ENCODE assay signal across 23 cellular contexts in the genomic region with DNA sequence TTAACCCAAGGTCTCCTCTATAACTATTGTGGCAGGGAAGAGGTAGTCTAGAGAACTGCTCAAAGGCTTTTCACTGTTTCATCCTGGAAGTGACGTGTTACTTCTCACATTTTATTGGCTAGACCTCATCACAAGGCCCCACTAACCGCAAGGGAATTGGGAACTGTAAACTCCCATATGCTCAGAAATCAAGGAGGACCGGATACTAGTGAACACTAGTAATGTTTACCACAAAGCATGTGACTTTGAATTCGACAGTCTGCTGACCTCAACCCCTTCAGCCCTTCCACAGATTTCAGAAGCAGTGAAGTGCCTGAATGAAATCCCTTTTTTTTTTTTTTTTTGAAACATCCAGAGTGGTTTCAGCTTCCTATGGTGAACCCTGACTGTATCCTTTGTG. TPM values are rescaled to one million over a fixed set of nuclear protein-coding genes. Genes with fewer than 3 reads are reported as not detected.
DNase-seq lines count a peak whose midpoint lies in the region; ATAC-seq, FAIRE-seq and TF ChIP-seq lines count a peak whose summit lies in the region.
"Had no signal": no experiment of that assay in that cellular context is flagged by ENCODE, and none has a peak within 500 bp of the region (broad histone marks: within the 10 kb centered on the region; RNA-seq: fewer than 3 reads in every experiment).

No MANE protein-coding gene starts in this region.

- peaks cover 8% of the 10 kb centered on the region; the same call in 1 of the 2 replicates for H3K79me2 ChIP-seq in OCI-LY7 (ENCODE audit: insufficient read depth, low read depth, low read length)

- H3K4me3 ChIP-seq in OCI-LY7 (ENCODE audit: low read depth, low read length, poor library complexity, severe bottlenecking) (no peak overlapping the region), left lung (no peak overlapping the region), sigmoid colon (no peak overlapping the region), small intestine (ENCODE audit: low read depth in 1 of 2, low read length in 2 of 2) (no peak overlapping the region)
- H3K4me3 ChIP-seq: ascending aorta, HAP-1 had no signal

- peak overlapping the region; percentile 91 for H3K27ac ChIP-seq in OCI-LY7 (ENCODE audit: low read depth, low read length, poor library complexity, severe bottlenecking)
- peak overlapping the region; percentile 37 to 60 for H3K27ac ChIP-seq in left lung
- H3K27ac ChIP-seq in sigmoid colon, result peak overlapping the region in 1 of 4 donors; percentile 39
- peak overlapping the region in 1 of 2 donors; percentile 43 for H3K27ac ChIP-seq in small intestine (ENCODE audit: low read depth in 1 of 2, low read length in 1 of 2)

- H3K27me3 ChIP-seq in left lung (no peaks in the 10 kb centered on the region), sigmoid colon (no peaks in the 10 kb centered on the region), small intestine (ENCODE audit: control insufficient read depth in 2 of 2, insufficient read depth in 2 of 2, low read length in 2 of 2) (no peaks in the 10 kb centered on the region)
- H3K27me3 ChIP-seq: ascending aorta had no signal

- no TSS peak for BruUV-seq in OCI-LY7 (replicated peaks; lab: Mats Ljungman, UMichigan)

- CTCF ChIA-PET in OCI-LY7 (lab: Charles Lee; ENCODE audit: unreplicated experiment), result no interaction called here

- no peaks in the 10 kb centered on the region for H3K9me3 Mint-ChIP-seq in endothelial cell (ENCODE audit: unreplicated experiment)
- H3K9me3 Mint-ChIP-seq: activated B cell treated with CpG ODN at 0.5 μM for 24 hours; activated naive CD4-positive, alpha-beta T cell treated with anti-CD3 and anti-CD28 coated beads, Interleukin-2, amount 50 U/mL, for 72 hours; activated T-helper 17 cell treated with anti-CD3 and anti-CD28 coated beads, Interleukin-2, amount 50 U/mL, for 72 hours; type B pancreatic cell had no signal

- DNase-seq in Ammon's horn (ENCODE audit: low spot score) (peak; percentile 18), KBM-7 (peak; percentile 84), OCI-LY7 (ENCODE audit: low spot score) (no peak), left lung (no peak), sigmoid colon (no peak), NCI-H2171 treated with DMSO at 0.1 percent for 48 hours (lab: John Stamatoyannopoulos, UW) (no peak), small intestine (no peak), endothelial cell (ENCODE audit: low spot score) (no peak)
- DNase-seq: activated B cell treated with CpG ODN at 0.5 μM for 24 hours; activated CD8-positive, alpha-beta memory T cell treated with anti-CD3 and anti-CD28 coated beads, Interleukin-2, amount 50 U/mL, for 48 hours; central memory CD4-positive, alpha-beta T cell; COR-L47; dermis blood vessel endothelial cell; NCI-H146; NCI-H524 treated with DMSO at 0.1 percent for 48 hours; stimulated activated CD4-positive, alpha-beta T cell treated with anti-CD3 and anti-CD28 coated beads, Interleukin-2, amount 100 ng/mL, for 24 hours; T-helper 9 cell had no signal

- H3K9me2 ChIP-seq in OCI-LY7 (ENCODE audit: insufficient read depth, low read length), result no peaks in the 10 kb centered on the region

- in situ Hi-C loops in KBM-7 (cut with MboI; ENCODE audit: low pct_unique_long_range_greater_than_20kb, low sequenced_read_pairs), result no loop called here

- peaks cover 15% of the 10 kb centered on the region for H3K4me1 Mint-ChIP-seq in endothelial cell (ENCODE audit: unreplicated experiment)
- H3K4me1 Mint-ChIP-seq: activated T-helper 17 cell treated with anti-CD3 and anti-CD28 coated beads, Interleukin-2, amount 50 U/mL, for 72 hours had no signal

- no peaks in the 10 kb centered on the region for H4K20me1 ChIP-seq in OCI-LY7 (ENCODE audit: insufficient read depth, low read length)

- peak overlapping the region; percentile 88 for H2AFZ ChIP-seq in OCI-LY7 (ENCODE audit: low read length)

- no peak for TF ChIP-seq EP300 in sigmoid colon (IDR thresholded peaks at IDR 0.05)

- no peak overlapping the region for H3K4me3 Mint-ChIP-seq in endothelial cell (ENCODE audit: unreplicated experiment)
- H3K4me3 Mint-ChIP-seq: activated B cell treated with CpG ODN at 0.5 μM for 24 hours; activated T-helper 17 cell treated with anti-CD3 and anti-CD28 coated beads, Interleukin-2, amount 50 U/mL, for 72 hours; type B pancreatic cell had no signal

- intact Hi-C loops in OCI-LY7 (cut with micrococcal nuclease; ENCODE audit: unreplicated experiment) (loop anchor here (5.0 to 10.0 kb wide), 3 partner anchors 136 to 592 kb away; a partner anchor contains a TSS), left lung (cut with DNase I) (no loop called here), sigmoid colon (cut with DNase I) (no loop called here)

- no peak for TF ChIP-seq CTCF in OCI-LY7 (conservative IDR thresholded peaks at IDR 0.05; ENCODE audit: low read length)
- TF ChIP-seq CTCF in left lung (IDR thresholded peaks at IDR 0.05), result no peak
- TF ChIP-seq CTCF in sigmoid colon (IDR thresholded peaks at IDR 0.05), result no peak
- TF ChIP-seq CTCF in endothelial cell (IDR thresholded peaks at IDR 0.05; ENCODE audit: unreplicated experiment), result no peak

- no peak for FAIRE-seq in small intestine (lab: Jason Lieb, UNC)
- FAIRE-seq: keratinocyte had no signal

- H3K4me2 ChIP-seq in OCI-LY7 (ENCODE audit: low read length), result peak overlapping the region; percentile 88

- H3K36me3 Mint-ChIP-seq in endothelial cell (ENCODE audit: low read depth, unreplicated experiment), result no peaks in the 10 kb centered on the region
- H3K36me3 Mint-ChIP-seq: type B pancreatic cell had no signal

- no peak for TF ChIP-seq POLR2A in sigmoid colon (IDR thresholded peaks at IDR 0.05)

- H3K36me3 ChIP-seq in OCI-LY7 (ENCODE audit: insufficient read depth, low read length) (no peaks in the 10 kb centered on the region), left lung (no peaks in the 10 kb centered on the region), sigmoid colon (no peaks in the 10 kb centered on the region), small intestine (ENCODE audit: control insufficient read depth in 2 of 2, insufficient read depth in 2 of 2, low read length in 2 of 2) (no peaks in the 10 kb centered on the region)
- H3K36me3 ChIP-seq: ascending aorta, HAP-1 had no signal

- peak; percentile 13 for ATAC-seq in left lung
- ATAC-seq: activated naive CD4-positive, alpha-beta T cell treated with anti-CD3 and anti-CD28 coated beads, Interleukin-2, amount 50 U/mL, for 72 hours; activated T-helper 17 cell treated with anti-CD3 and anti-CD28 coated beads, Interleukin-2, amount 50 U/mL, for 72 hours had no signal

- no peaks in the 10 kb centered on the region for H3K9me3 ChIP-seq in OCI-LY7 (ENCODE audit: low read length)
- no peaks in the 10 kb centered on the region for H3K9me3 ChIP-seq in left lung
- H3K9me3 ChIP-seq in sigmoid colon, result no peaks in the 10 kb centered on the region
- no peaks in the 10 kb centered on the region for H3K9me3 ChIP-seq in small intestine (ENCODE audit: control insufficient read depth, low read depth)
- H3K9me3 ChIP-seq: ascending aorta, HAP-1 had no signal

- POLR2A ChIA-PET in OCI-LY7 (lab: Charles Lee), result interaction anchor here (1.0 to 3.1 kb wide), 3 partner anchors 17 to 135 kb away, joined by 3 to 7 read pairs (median 3); no protein-coding TSS in a partner anchor

- H3K27ac Mint-ChIP-seq in endothelial cell (ENCODE audit: unreplicated experiment), result no peak overlapping the region
- H3K27ac Mint-ChIP-seq: activated B cell treated with CpG ODN at 0.5 μM for 24 hours; activated naive CD4-positive, alpha-beta T cell treated with anti-CD3 and anti-CD28 coated beads, Interleukin-2, amount 50 U/mL, for 72 hours; activated T-helper 17 cell treated with anti-CD3 and anti-CD28 coated beads, Interleukin-2, amount 50 U/mL, for 72 hours; type B pancreatic cell had no signal

- H3K4me1 ChIP-seq in OCI-LY7 (ENCODE audit: insufficient read depth, low read length, poor library complexity, severe bottlenecking), result peaks cover 47% of the 10 kb centered on the region
- peaks cover 4 to 30% of the 10 kb centered on the region in 2 donors for H3K4me1 ChIP-seq in left lung
- H3K4me1 ChIP-seq in sigmoid colon, result peaks cover 0 to 17% (median 6%) of the 10 kb centered on the region in 4 donors
- no peaks in the 10 kb centered on the region for H3K4me1 ChIP-seq in small intestine (ENCODE audit: control insufficient read depth in 2 of 2, insufficient read depth in 1 of 2, low read depth in 1 of 2, low read length in 1 of 2)

- WGBS in sigmoid colon, 2 donors, result 73 to 88% methylated on average over 4 of the region's 4 CpGs
- WGBS in small intestine, 3 donors, result 75 to 93% (median 83%) methylated on average over 4 of the region's 4 CpGs

- H3K27me3 Mint-ChIP-seq in endothelial cell (ENCODE audit: unreplicated experiment), result peaks cover 2% of the 10 kb centered on the region
- H3K27me3 Mint-ChIP-seq: activated B cell treated with CpG ODN at 0.5 μM for 24 hours; activated T-helper 17 cell treated with anti-CD3 and anti-CD28 coated beads, Interleukin-2, amount 50 U/mL, for 72 hours had no signal

RNA-seq across cellular contexts. Expression of a gene that starts 3.4 kb away (rescaled TPM):
- 21.3 and 24.7 TPM in 2 replicates for total RNA-seq in OCI-LY7 (2014; rRNA removed; shearing (Covaris generic))
- total RNA-seq in OCI-LY7 (2022) (23.1 and 27.1 TPM in 2 replicates), left lung (10 to 100 TPM; 16.4 to 16.6 TPM), sigmoid colon (10 to 100 TPM; 11.0 to 17.2 (median 13.4) TPM), endothelial cell (ENCODE audit: unreplicated experiment) (18.8 TPM)
- polyA plus RNA-seq in sigmoid colon (10 to 100 TPM; 10.6 to 12.0 (median 11.8) TPM), small intestine (10 to 100 TPM in 1 of 3 donors, 1 to 10 TPM in 2; 7.8 to 10.9 (median 8.3) TPM)

Comparison
In these comparisons a context has a peak if more than half of its experiments do, and no peak if none do; other contexts are left out.
1. DNase-seq: peak in Ammon's horn (single experiment) and KBM-7 (single experiment); none in OCI-LY7 (single experiment), left lung (0 of 2), sigmoid colon (single experiment), NCI-H2171 treated with DMSO at 0.1 percent for 48 hours (single experiment), small intestine (single experiment) and endothelial cell (single experiment).